15 cellular contexts compared by ENCODE assay signal in the genomic region with DNA sequence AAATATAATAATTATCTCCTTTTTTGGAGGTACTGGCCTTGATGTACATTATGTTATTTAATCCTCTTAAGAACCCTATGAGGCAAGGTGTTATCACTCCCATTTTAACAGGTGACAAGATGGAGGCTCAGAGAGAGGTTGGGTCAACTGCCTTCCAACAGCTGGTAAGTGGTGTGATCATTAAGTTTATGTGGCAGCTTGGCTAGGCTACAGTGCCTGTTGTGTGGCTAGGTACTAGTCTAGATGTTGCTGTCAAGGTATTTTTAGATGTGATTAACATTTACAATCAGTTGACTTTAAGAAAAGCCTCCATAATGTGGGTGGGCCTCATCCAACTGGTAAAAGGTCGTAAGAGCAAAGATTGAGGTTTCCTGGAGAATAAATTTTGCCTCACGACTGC. TPM values are rescaled to one million over a fixed set of nuclear protein-coding genes. Genes with fewer than 3 reads are reported as not detected.
DNase-seq lines count a peak whose midpoint lies in the region; ATAC-seq and TF ChIP-seq lines count a peak whose summit lies in the region.
"Had no signal": no experiment of that assay in that cellular context is flagged by ENCODE, and none has a peak within 500 bp of the region (broad histone marks: within the 10 kb centered on the region; RNA-seq: fewer than 3 reads in every experiment).

No MANE protein-coding gene starts in this region.

- no peaks in the 10 kb centered on the region for H3K4me1 Mint-ChIP-seq in natural killer cell
- H3K4me1 Mint-ChIP-seq in natural killer cell treated with Interleukin-12 subunit alpha and Interleukin-12 subunit beta and Interleukin-15 and Interleukin-18, amount 100 ng/mL, for 72 hours (ENCODE audit: low read depth in 2 of 2) = peaks cover 0 to 2% of the 10 kb centered on the region in 2 donors
- H3K4me1 Mint-ChIP-seq in nephron progenitor cell = peaks cover 10% of the 10 kb centered on the region
- H3K4me1 Mint-ChIP-seq: CD14-positive monocyte; CD4-positive, alpha-beta memory T cell had no signal

- DNase-seq in natural killer cell (no peak), left colon (no peak), nephron progenitor cell (no peak), epidermal melanocyte (ENCODE audit: insufficient read length, low spot score) (no peak)
- no peak for DNase-seq in natural killer cell treated with Interleukin-12 subunit alpha and Interleukin-12 subunit beta and Interleukin-15 and Interleukin-18, amount 100 ng/mL, for 72 hours (ENCODE audit: low spot score)
- DNase-seq: 8988T; CD4-positive, alpha-beta memory T cell; DMS153; DMS79; GDM1; IMR-90 had no signal

- no peak for TF ChIP-seq CTCF in natural killer cell (IDR thresholded peaks at IDR 0.05)
- TF ChIP-seq CTCF in nephron progenitor cell (IDR thresholded peaks at IDR 0.05) = no peak

- ATAC-seq in natural killer cell (no peak), left colon (peak; percentile 78), GM18858 (IDR thresholded peaks at IDR 0.05; ENCODE audit: unreplicated experiment) (no peak), HG03442 (IDR thresholded peaks at IDR 0.05; ENCODE audit: unreplicated experiment) (no peak)
- no peak for ATAC-seq in natural killer cell treated with Interleukin-12 subunit alpha and Interleukin-12 subunit beta and Interleukin-15 and Interleukin-18, amount 100 ng/mL, for 72 hours

- H3K27me3 Mint-ChIP-seq in natural killer cell (ENCODE audit: low read depth in 2 of 2) = no peaks in the 10 kb centered on the region
- H3K27me3 Mint-ChIP-seq in natural killer cell treated with Interleukin-12 subunit alpha and Interleukin-12 subunit beta and Interleukin-15 and Interleukin-18, amount 100 ng/mL, for 72 hours = no peaks in the 10 kb centered on the region
- H3K27me3 Mint-ChIP-seq in nephron progenitor cell (ENCODE audit: low read depth, poor library complexity) = no peaks in the 10 kb centered on the region

- H3K9me3 Mint-ChIP-seq in natural killer cell (no peaks in the 10 kb centered on the region), nephron progenitor cell (no peaks in the 10 kb centered on the region)
- no peaks in the 10 kb centered on the region for H3K9me3 Mint-ChIP-seq in natural killer cell treated with Interleukin-12 subunit alpha and Interleukin-12 subunit beta and Interleukin-15 and Interleukin-18, amount 100 ng/mL, for 72 hours
- H3K9me3 Mint-ChIP-seq: CD14-positive monocyte; CD4-positive, alpha-beta memory T cell had no signal

- peak overlapping the region; percentile 2 to 45 for H3K27ac Mint-ChIP-seq in natural killer cell
- peak overlapping the region in 1 of 2 donors; percentile 21 for H3K27ac Mint-ChIP-seq in natural killer cell treated with Interleukin-12 subunit alpha and Interleukin-12 subunit beta and Interleukin-15 and Interleukin-18, amount 100 ng/mL, for 72 hours
- H3K27ac Mint-ChIP-seq in nephron progenitor cell = peak overlapping the region; percentile 74
- H3K27ac Mint-ChIP-seq: CD14-positive monocyte had no signal

- H3K4me3 Mint-ChIP-seq in natural killer cell (no peak overlapping the region), nephron progenitor cell (no peak overlapping the region)
- H3K4me3 Mint-ChIP-seq in natural killer cell treated with Interleukin-12 subunit alpha and Interleukin-12 subunit beta and Interleukin-15 and Interleukin-18, amount 100 ng/mL, for 72 hours = no peak overlapping the region
- H3K4me3 Mint-ChIP-seq: CD14-positive monocyte; CD4-positive, alpha-beta memory T cell had no signal

- intact Hi-C loops in natural killer cell (cut with micrococcal nuclease) = no loop called here
- intact Hi-C loops in left colon (cut with DNase I, micrococcal nuclease) = no loop called here

- H3K36me3 Mint-ChIP-seq in natural killer cell (peaks cover 9% of the 10 kb centered on the region), nephron progenitor cell (ENCODE audit: low read depth) (peaks cover 40% of the 10 kb centered on the region)
- H3K36me3 Mint-ChIP-seq in natural killer cell treated with Interleukin-12 subunit alpha and Interleukin-12 subunit beta and Interleukin-15 and Interleukin-18, amount 100 ng/mL, for 72 hours = no peaks in the 10 kb centered on the region
- H3K36me3 Mint-ChIP-seq: CD14-positive monocyte; CD4-positive, alpha-beta memory T cell had no signal

RNA-seq across cellular contexts. Expression of gene FABP6, which starts 21.5 kb away (rescaled TPM):
- total RNA-seq in natural killer cell (not detected), left colon (not detected)
- not detected for total RNA-seq in natural killer cell treated with Interleukin-12 subunit alpha and Interleukin-12 subunit beta and Interleukin-15 and Interleukin-18, amount 100 ng/mL, for 72 hours
- total RNA-seq: CD4-positive, alpha-beta memory T cell; H4; IMR-90 had no signal
